ENCODE assay signal across 9 cellular contexts in the genomic region with DNA sequence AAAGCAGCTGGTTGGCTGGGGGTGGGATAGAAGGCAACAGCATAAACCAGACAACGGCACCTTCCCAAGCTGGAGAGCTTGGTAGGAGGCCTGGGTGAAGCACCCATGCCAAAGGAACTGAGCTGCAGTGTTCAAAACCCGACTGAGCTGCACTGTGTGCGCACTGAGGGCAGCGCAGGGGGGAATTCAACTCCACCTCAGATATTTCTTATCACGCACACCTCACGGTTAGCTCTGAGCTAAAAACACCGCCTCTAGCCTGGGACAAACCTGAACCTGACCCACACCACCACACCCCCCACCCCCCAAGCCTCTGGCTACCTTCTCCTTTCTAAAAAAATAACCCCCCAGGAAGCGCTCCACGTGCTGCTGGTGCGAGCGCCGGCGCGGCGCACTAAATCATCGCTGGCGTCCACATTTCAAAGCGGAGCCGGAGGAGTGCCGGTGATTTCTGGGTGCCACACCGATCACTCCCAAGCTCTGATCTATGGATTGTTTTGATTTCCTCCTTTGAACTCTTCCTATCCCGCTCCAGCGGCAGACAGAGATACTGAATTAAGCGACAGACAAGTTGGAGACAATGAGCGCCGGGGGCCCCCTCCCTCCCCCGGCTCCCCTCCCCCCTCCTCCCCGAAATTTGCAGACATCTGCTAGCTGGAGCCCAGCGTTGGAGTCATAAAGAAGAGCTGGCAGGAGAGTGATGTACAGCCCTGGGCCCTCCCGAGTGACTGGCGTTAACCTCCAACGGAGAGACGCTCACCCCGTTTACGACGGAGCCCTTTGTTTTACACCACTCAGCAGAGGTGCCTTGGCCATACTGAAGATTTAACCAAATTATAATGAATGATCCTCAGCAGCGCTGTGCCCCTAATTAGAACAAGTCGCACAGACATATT.
A peak's percentile ranks its signal among the peaks of the same experiment; 100 is the strongest.
DNase-seq lines count a peak whose midpoint lies in the region; ATAC-seq lines count a peak whose summit lies in the region.
"Had no signal": no experiment of that assay in that cellular context is flagged by ENCODE, and none has a peak within 500 bp of the region (broad histone marks: within the 10 kb centered on the region; RNA-seq: fewer than 3 reads in every experiment).

No MANE protein-coding gene starts in this region.

- peak overlapping the region; percentile 38 for H3K4me3 Mint-ChIP-seq in activated T-helper 17 cell treated with anti-CD3 and anti-CD28 coated beads, Interleukin-2, amount 50 U/mL, for 72 hours
- peak overlapping the region; percentile 64 for H3K4me3 Mint-ChIP-seq in stimulated activated memory B cell treated with anti-CD40 and anti-IgM and Interleukin-4, amounts not matched to agents 10 μg/mL and 1 μg/mL and 100 μg/mL, for 72 hours

- H3K4me3 ChIP-seq in iPS-18c (ENCODE audit: insufficient read depth, low read depth, low read length) = peak overlapping the region; percentile 53

- peak; percentile 41 for DNase-seq in NCI-H2227 (lab: John Stamatoyannopoulos, UW; ENCODE audit: unreplicated experiment)
- no peak for DNase-seq in NCI-H2227 treated with DMSO at 0.1 percent for 48 hours (lab: John Stamatoyannopoulos, UW)
- no peak for DNase-seq in cortex of kidney (lab: John Stamatoyannopoulos, UW)
- DNase-seq in NCI-H1436 treated with DMSO at 0.1 percent for 48 hours (lab: John Stamatoyannopoulos, UW) = no peak
- no peak for DNase-seq in NCI-H187 treated with DMSO at 0.1 percent for 48 hours (lab: John Stamatoyannopoulos, UW)
- DNase-seq: natural killer cell had no signal

- peaks cover 21% of the 10 kb centered on the region for H3K4me1 Mint-ChIP-seq in activated T-helper 17 cell treated with anti-CD3 and anti-CD28 coated beads, Interleukin-2, amount 50 U/mL, for 72 hours
- peaks cover 11% of the 10 kb centered on the region for H3K4me1 Mint-ChIP-seq in stimulated activated memory B cell treated with anti-CD40 and anti-IgM and Interleukin-4, amounts not matched to agents 10 μg/mL and 1 μg/mL and 100 μg/mL, for 72 hours

- H3K36me3 Mint-ChIP-seq in activated T-helper 17 cell treated with anti-CD3 and anti-CD28 coated beads, Interleukin-2, amount 50 U/mL, for 72 hours (ENCODE audit: low read depth) = no peaks in the 10 kb centered on the region
- no peaks in the 10 kb centered on the region for H3K36me3 Mint-ChIP-seq in stimulated activated memory B cell treated with anti-CD40 and anti-IgM and Interleukin-4, amounts not matched to agents 10 μg/mL and 1 μg/mL and 100 μg/mL, for 72 hours

- H3K27me3 Mint-ChIP-seq in activated T-helper 17 cell treated with anti-CD3 and anti-CD28 coated beads, Interleukin-2, amount 50 U/mL, for 72 hours = peaks cover 49% of the 10 kb centered on the region
- H3K27me3 Mint-ChIP-seq in stimulated activated memory B cell treated with anti-CD40 and anti-IgM and Interleukin-4, amounts not matched to agents 10 μg/mL and 1 μg/mL and 100 μg/mL, for 72 hours = peaks cover 9% of the 10 kb centered on the region

- no peak overlapping the region for H3K27ac Mint-ChIP-seq in activated T-helper 17 cell treated with anti-CD3 and anti-CD28 coated beads, Interleukin-2, amount 50 U/mL, for 72 hours
- H3K27ac Mint-ChIP-seq in stimulated activated memory B cell treated with anti-CD40 and anti-IgM and Interleukin-4, amounts not matched to agents 10 μg/mL and 1 μg/mL and 100 μg/mL, for 72 hours = no peak overlapping the region
- H3K27ac Mint-ChIP-seq: natural killer cell had no signal

- ATAC-seq in activated T-helper 17 cell treated with anti-CD3 and anti-CD28 coated beads, Interleukin-2, amount 50 U/mL, for 72 hours (replicated peaks) = no peak
- ATAC-seq in stimulated activated memory B cell treated with anti-CD40 and anti-IgM and Interleukin-4, amounts not matched to agents 10 μg/mL and 1 μg/mL and 100 μg/mL, for 72 hours = peak; percentile 29

- H3K9me3 Mint-ChIP-seq in activated T-helper 17 cell treated with anti-CD3 and anti-CD28 coated beads, Interleukin-2, amount 50 U/mL, for 72 hours = no peaks in the 10 kb centered on the region
- no peaks in the 10 kb centered on the region for H3K9me3 Mint-ChIP-seq in stimulated activated memory B cell treated with anti-CD40 and anti-IgM and Interleukin-4, amounts not matched to agents 10 μg/mL and 1 μg/mL and 100 μg/mL, for 72 hours
- H3K9me3 Mint-ChIP-seq: natural killer cell had no signal

- no peaks in the 10 kb centered on the region for H3K9me3 ChIP-seq in iPS-18c (ENCODE audit: control insufficient read depth, insufficient read depth, low read length)
